19 cellular contexts compared by ENCODE assay signal in genomic region chr10:95653895-95654294, GRCh38. TPM values are rescaled to one million over a fixed set of nuclear protein-coding genes. Genes with fewer than 3 reads are reported as not detected.
DNase-seq lines count a peak whose midpoint lies in the region; ATAC-seq and TF ChIP-seq lines count a peak whose summit lies in the region.
"Had no signal": no experiment of that assay in that cellular context is flagged by ENCODE, and none has a peak within 500 bp of the region (broad histone marks: within the 10 kb centered on the region; RNA-seq: fewer than 3 reads in every experiment).

No MANE protein-coding gene starts in this region.

- peaks cover 50% of the 10 kb centered on the region for H3K36me3 Mint-ChIP-seq in CD4-positive, alpha-beta T cell (ENCODE audit: low read depth)

- DNase-seq in CD4-positive, alpha-beta T cell = no peak
- DNase-seq in epidermal melanocyte (ENCODE audit: insufficient read length, low spot score) = peak; percentile 34
- DNase-seq in pons (ENCODE audit: low spot score) = peak; percentile 17
- no peak for DNase-seq in hepatic stellate cell (ENCODE audit: low spot score)
- no peak for DNase-seq in NCI-H2107 treated with DMSO at 0.1 percent for 48 hours (lab: John Stamatoyannopoulos, UW; ENCODE audit: unreplicated experiment)
- DNase-seq in cerebellar nuclear complex (lab: John Stamatoyannopoulos, UW) = no peak
- DNase-seq: DMS79, H7, MV-4-11, NCI-H1105 treated with DMSO at 0.1 percent for 48 hours, NCI-H2029 treated with DMSO at 0.1 percent for 48 hours, NCI-H446, NCI-H526, OCI-M1, SW 1271 had no signal

- H3F3A ChIP-seq in Loucy (ENCODE audit: low read depth) = no peaks in the 10 kb centered on the region

- H3K9ac ChIP-seq in Loucy (ENCODE audit: low read depth, low read length, poor library complexity, severe bottlenecking) = peak overlapping the region; percentile 8
- H3K9ac ChIP-seq: KMS-11 had no signal

- H3K27ac ChIP-seq in CD4-positive, alpha-beta T cell (ENCODE audit: low read depth, low read length) = no peak overlapping the region
- H3K27ac ChIP-seq: KMS-11 had no signal

- H3K36me3 ChIP-seq in Loucy (ENCODE audit: insufficient read depth, low read length) = peaks cover 33% of the 10 kb centered on the region; the same call in 1 of the 2 replicates

- no peak for ATAC-seq in CD4-positive, alpha-beta T cell (ENCODE audit: poor library complexity)
- ATAC-seq: Right ventricle myocardium inferior had no signal

- H3K4me2 ChIP-seq in Loucy (ENCODE audit: low read depth, low read length, poor library complexity, severe bottlenecking) = peak overlapping the region; percentile 94
- H3K4me2 ChIP-seq: KMS-11 had no signal

- CTCF ChIA-PET in CD4-positive, alpha-beta T cell (lab: Charles Lee) = interaction anchor here (1.7 kb wide), 1 partner anchor 40 kb away, joined by 9 read pairs; the partner anchor contains the start of gene TCTN3

- no peaks in the 10 kb centered on the region for H3K27me3 Mint-ChIP-seq in CD4-positive, alpha-beta T cell

- H3K9me2 ChIP-seq in Loucy (replicated peaks; ENCODE audit: low read depth, low read length) = no peaks in the 10 kb centered on the region

- H3K4me3 ChIP-seq in Loucy (ENCODE audit: low read length, poor library complexity, severe bottlenecking) = peak overlapping the region; percentile 56

- H3K4me3 Mint-ChIP-seq in CD4-positive, alpha-beta T cell = peak overlapping the region; percentile 12
- H3K4me3 Mint-ChIP-seq: CD14-positive monocyte had no signal

- intact Hi-C loops in CD4-positive, alpha-beta T cell (cut with DNase I, micrococcal nuclease) = loop anchor here in 1 of 2 experiments (10.0 kb wide), 1 partner anchor 391 kb away; the partner anchor contains the start of gene CCNJ

- H3K9me3 ChIP-seq in CD4-positive, alpha-beta T cell (ENCODE audit: control insufficient read depth, low read length) = no peaks in the 10 kb centered on the region
- H3K9me3 ChIP-seq in Loucy (ENCODE audit: insufficient read depth, low read depth, low read length) = peaks cover 6% of the 10 kb centered on the region; the same call in 1 of the 2 replicates

- peaks cover 13% of the 10 kb centered on the region for H4K20me1 ChIP-seq in Loucy (ENCODE audit: insufficient read depth, low read length, poor library complexity, severe bottlenecking)

- POLR2A ChIA-PET in CD4-positive, alpha-beta T cell (lab: Charles Lee) = interaction anchor here (1.4 kb wide), 1 partner anchor 40 kb away, joined by 4 read pairs; the partner anchor contains the start of gene TCTN3

- no peak overlapping the region for H2AFZ ChIP-seq in Loucy (ENCODE audit: low read length)

- peaks cover 2% of the 10 kb centered on the region for H3K9me3 Mint-ChIP-seq in CD4-positive, alpha-beta T cell

- peaks cover 34% of the 10 kb centered on the region for H3K4me1 ChIP-seq in Loucy (ENCODE audit: insufficient read depth, low read length, poor library complexity, severe bottlenecking)

- H3K79me2 ChIP-seq in Loucy (ENCODE audit: insufficient read depth, low read length) = peaks cover 67% of the 10 kb centered on the region

- peak overlapping the region; percentile 15 for H3K27ac Mint-ChIP-seq in CD4-positive, alpha-beta T cell
- H3K27ac Mint-ChIP-seq: CD14-positive monocyte had no signal

- no peak for TF ChIP-seq CTCF in CD4-positive, alpha-beta T cell (IDR thresholded peaks at IDR 0.05)
- TF ChIP-seq CTCF in Loucy (conservative IDR thresholded peaks at IDR 0.05; ENCODE audit: low read length) = no peak

- H3K4me1 Mint-ChIP-seq in CD4-positive, alpha-beta T cell (ENCODE audit: low read depth) = peaks cover 43% of the 10 kb centered on the region

- no peaks in the 10 kb centered on the region for H3K27me3 ChIP-seq in CD4-positive, alpha-beta T cell (ENCODE audit: control insufficient read depth, insufficient read depth, low read length)
- no peaks in the 10 kb centered on the region for H3K27me3 ChIP-seq in Loucy (ENCODE audit: insufficient read depth, low read length, poor library complexity, severe bottlenecking)

RNA-seq across cellular contexts. Expression of gene ALDH18A1, which starts 2.6 kb away (rescaled TPM):
- total RNA-seq in CD4-positive, alpha-beta T cell = 10 to 100 TPM in 1 of 2 experiments, 1 to 10 TPM in 1; 9.6 to 12.6 TPM

RNA-seq across cellular contexts. Expression of gene TCTN3, which starts 39.8 kb away (rescaled TPM):
- 10 to 100 TPM; 18.6 to 20.2 TPM for total RNA-seq in CD4-positive, alpha-beta T cell

Comparison
In these comparisons a context has a peak if more than half of its experiments do, and no peak if none do; other contexts are left out.
1. DNase-seq: peak in epidermal melanocyte (single experiment) and pons (single experiment); none in CD4-positive, alpha-beta T cell (0 of 10), hepatic stellate cell (single experiment), NCI-H2107 treated with DMSO at 0.1 percent for 48 hours (single experiment) and cerebellar nuclear complex (0 of 2).